In the genomic region with DNA sequence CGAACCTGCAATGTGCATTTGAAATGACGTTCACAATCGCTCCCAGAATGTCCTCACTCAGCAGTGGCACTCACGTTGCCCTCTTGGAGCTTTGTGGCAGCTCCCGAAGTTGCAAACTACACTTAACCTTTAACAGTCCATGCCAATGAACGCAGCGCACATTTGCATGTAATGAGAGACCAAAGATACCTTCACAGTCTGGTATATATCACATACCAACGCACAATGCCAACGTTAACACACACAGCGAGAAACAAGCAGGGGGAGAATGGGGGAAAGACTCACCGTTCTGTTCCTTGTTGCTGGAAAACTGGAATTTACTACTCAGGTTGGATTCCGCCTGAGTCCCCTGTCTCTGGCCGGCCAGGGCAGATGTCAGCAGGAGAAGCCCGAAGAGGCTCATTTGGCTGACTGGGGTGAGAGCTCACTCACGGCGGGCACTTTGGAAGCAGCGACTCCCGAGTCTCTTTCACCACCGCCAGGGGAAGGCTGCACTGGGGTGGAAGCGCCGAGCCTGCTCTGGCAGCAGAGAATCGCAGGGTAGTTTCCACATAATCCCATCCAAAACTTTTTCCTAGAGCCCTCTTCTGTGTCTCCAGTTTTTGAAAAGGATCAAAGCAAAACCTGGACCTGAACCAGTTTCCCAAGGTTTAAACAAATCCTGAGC, we compare ENCODE assay signal across 9 cellular contexts. TPM values are rescaled to one million over a fixed set of nuclear protein-coding genes. Genes with fewer than 3 reads are reported as not detected.
DNase-seq lines count a peak whose midpoint lies in the region; ATAC-seq and TF ChIP-seq lines count a peak whose summit lies in the region.
"Had no signal": no experiment of that assay in that cellular context is flagged by ENCODE, and none has a peak within 500 bp of the region (broad histone marks: within the 10 kb centered on the region; RNA-seq: fewer than 3 reads in every experiment).

No MANE protein-coding gene starts in this region.

- H3K36me3 ChIP-seq in heart right ventricle: no peaks in the 10 kb centered on the region

- H3K4me1 ChIP-seq in heart right ventricle: peaks cover 0 to 53% (median 27%) of the 10 kb centered on the region in 9 donors

- DNase-seq in NCI-H1417 (lab: John Stamatoyannopoulos, UW): peak; percentile 12 to 65 (median 53)
- no peak for DNase-seq in NCI-H1417 treated with DMSO at 0.1 percent for 48 hours (lab: John Stamatoyannopoulos, UW)
- peak; percentile 39 for DNase-seq in NCI-H1092 treated with DMSO at 0.1 percent for 48 hours (lab: John Stamatoyannopoulos, UW)
- DNase-seq in amniotic stem cell (lab: John Stamatoyannopoulos, UW): peak; percentile 57
- DNase-seq in heart right ventricle: peak; percentile 48 to 64
- DNase-seq in nucleus accumbens (lab: John Stamatoyannopoulos, UW): peak in 53 of 56 donors; percentile 4 to 78 (median 43)
- DNase-seq: CD4-positive, CD25-positive, alpha-beta regulatory T cell had no signal

- WGBS in heart right ventricle, 2 donors: 3% methylated on average over 22 of the region's 22 CpGs

- intact Hi-C loops in heart right ventricle (cut with DNase I): loop anchor here in 6 of 10 donors (5.0 to 10.0 kb wide), 5 partner anchors 72 to 496 kb away; no protein-coding TSS in a partner anchor

- peak overlapping the region; percentile 30 to 90 (median 88) for H3K27ac ChIP-seq in heart right ventricle

- peak overlapping the region; percentile 36 to 86 (median 78) for H3K4me3 ChIP-seq in heart right ventricle

- ATAC-seq in heart right ventricle: peak; percentile 27 to 79 (median 69)
- no peak for ATAC-seq in HG03520 (IDR thresholded peaks at IDR 0.05; ENCODE audit: unreplicated experiment)
- ATAC-seq in HG03280 (IDR thresholded peaks at IDR 0.05; ENCODE audit: unreplicated experiment): no peak

- H3K9me3 ChIP-seq in heart right ventricle: no peaks in the 10 kb centered on the region

- TF ChIP-seq CTCF in heart right ventricle (IDR thresholded peaks at IDR 0.05): peak in 8 of 9 donors; percentile 12 to 53 (median 38)

- H3K27me3 ChIP-seq in heart right ventricle: peaks cover 0 to 7% (median 0%) of the 10 kb centered on the region in 7 donors

RNA-seq across cellular contexts. Expression of a gene that starts 1.0 kb away (rescaled TPM):
- total RNA-seq in heart right ventricle: 10 to 100 TPM; 10.1 to 18.2 (median 15.2) TPM
- 1 to 10 TPM; 2.1 to 2.6 TPM for polyA plus RNA-seq in heart right ventricle
- polyA plus RNA-seq: CD4-positive, CD25-positive, alpha-beta regulatory T cell had no signal

Comparison
In these comparisons a context has a peak if more than half of its experiments do, and no peak if none do; other contexts are left out.
1. ATAC-seq: peak in heart right ventricle (8 of 8); none in HG03520 (single experiment) and HG03280 (single experiment).